26 cellular contexts compared by ENCODE assay signal in genomic region chr10:84987039-84987438, GRCh38.
"Had no signal": no experiment of that assay in that cellular context is flagged by ENCODE, and none has a peak within 500 bp of the region (broad histone marks: within the 10 kb centered on the region; RNA-seq: fewer than 3 reads in every experiment).

No MANE protein-coding gene starts in this region.

- H2AFZ ChIP-seq: hepatocyte had no signal

- H3K4me3 ChIP-seq: coronary artery, esophagus muscularis mucosa, gastroesophageal sphincter, heart left ventricle, hepatocyte, left lung, prostate gland, right atrium auricular region, skin epidermis, spleen, thoracic aorta, transverse colon, upper lobe of right lung, uterus had no signal

- H3K4me3 Mint-ChIP-seq: naive thymus-derived CD4-positive, alpha-beta T cell; nephron; stimulated activated naive B cell treated with anti-CD40 and anti-IgM and Interleukin-4, amounts not matched to agents 10 μg/mL and 1 μg/mL and 100 μg/mL, for 72 hours; stimulated activated naive CD8-positive, alpha-beta T cell treated with anti-CD3 and anti-CD28 coated beads, Interleukin-15, Interleukin-2, amounts not matched to agents 100 ng/mL and 50 ng/mL, for 24 hours had no signal

- H3K9me3 ChIP-seq: esophagus muscularis mucosa, gastroesophageal sphincter, heart left ventricle, left lung, prostate gland, right atrium auricular region, spleen, thoracic aorta, transverse colon, upper lobe of right lung, uterus had no signal

- H3K9me3 Mint-ChIP-seq: stimulated activated naive CD8-positive, alpha-beta T cell treated with anti-CD3 and anti-CD28 coated beads, Interleukin-15, Interleukin-2, amounts not matched to agents 100 ng/mL and 50 ng/mL, for 24 hours had no signal

- H3K27ac Mint-ChIP-seq: naive thymus-derived CD4-positive, alpha-beta T cell; nephron; stimulated activated naive B cell treated with anti-CD40 and anti-IgM and Interleukin-4, amounts not matched to agents 10 μg/mL and 1 μg/mL and 100 μg/mL, for 72 hours; stimulated activated naive CD8-positive, alpha-beta T cell treated with anti-CD3 and anti-CD28 coated beads, Interleukin-15, Interleukin-2, amounts not matched to agents 100 ng/mL and 50 ng/mL, for 24 hours had no signal

- H3K36me3 ChIP-seq: esophagus muscularis mucosa, gastroesophageal sphincter, heart left ventricle, left lung, prostate gland, right atrium auricular region, spleen, thoracic aorta, transverse colon, upper lobe of right lung, uterus had no signal

- H3K4me1 Mint-ChIP-seq: naive thymus-derived CD4-positive, alpha-beta T cell; nephron; stimulated activated naive B cell treated with anti-CD40 and anti-IgM and Interleukin-4, amounts not matched to agents 10 μg/mL and 1 μg/mL and 100 μg/mL, for 72 hours had no signal

- H3K4me1 ChIP-seq: esophagus muscularis mucosa, foreskin keratinocyte, gastroesophageal sphincter, heart left ventricle, left lung, prostate gland, right atrium auricular region, spleen, transverse colon, upper lobe of right lung, uterus had no signal

- DNase-seq: dermis blood vessel endothelial cell; effector memory CD4-positive, alpha-beta T cell; foreskin keratinocyte; heart left ventricle; kidney; left lung; mesendoderm; midbrain; naive thymus-derived CD4-positive, alpha-beta T cell; nucleus accumbens; spleen; stimulated activated CD4-positive, alpha-beta T cell treated with anti-CD3 and anti-CD28 coated beads, Interleukin-4, amount 100 ng/mL, for 4 hours; stimulated activated naive B cell treated with anti-CD40 and anti-IgM and Interleukin-4, amounts not matched to agents 10 μg/mL and 1 μg/mL and 100 μg/mL, for 72 hours; transverse colon; upper lobe of right lung; uterus had no signal

- H3K27me3 Mint-ChIP-seq: naive thymus-derived CD4-positive, alpha-beta T cell; stimulated activated naive B cell treated with anti-CD40 and anti-IgM and Interleukin-4, amounts not matched to agents 10 μg/mL and 1 μg/mL and 100 μg/mL, for 72 hours; stimulated activated naive CD8-positive, alpha-beta T cell treated with anti-CD3 and anti-CD28 coated beads, Interleukin-15, Interleukin-2, amounts not matched to agents 100 ng/mL and 50 ng/mL, for 24 hours had no signal

- H3K4me2 ChIP-seq: hepatocyte had no signal

- H3K79me2 ChIP-seq: hepatocyte had no signal

- H3K27me3 ChIP-seq: foreskin keratinocyte, heart left ventricle, hepatocyte, left lung, right atrium auricular region, transverse colon, upper lobe of right lung, uterus had no signal

- H3K36me3 Mint-ChIP-seq: naive thymus-derived CD4-positive, alpha-beta T cell; stimulated activated naive B cell treated with anti-CD40 and anti-IgM and Interleukin-4, amounts not matched to agents 10 μg/mL and 1 μg/mL and 100 μg/mL, for 72 hours had no signal

- ATAC-seq: foreskin keratinocyte; gastroesophageal sphincter; heart left ventricle; left lung; naive thymus-derived CD4-positive, alpha-beta T cell; stimulated activated naive B cell treated with anti-CD40 and anti-IgM and Interleukin-4, amounts not matched to agents 10 μg/mL and 1 μg/mL and 100 μg/mL, for 72 hours; upper lobe of right lung had no signal

- H3K27ac ChIP-seq: coronary artery, esophagus muscularis mucosa, foreskin keratinocyte, gastroesophageal sphincter, heart left ventricle, hepatocyte, left lung, prostate gland, right atrium auricular region, skin epidermis, spleen, thoracic aorta, transverse colon, upper lobe of right lung, uterus had no signal
